Comparison of ENCODE assay signal across 15 cellular contexts in genomic region chr11:129447654-129448239, GRCh38.
A peak's percentile ranks its signal among the peaks of the same experiment; 100 is the strongest.
DNase-seq lines count a peak whose midpoint lies in the region; ATAC-seq, FAIRE-seq and TF ChIP-seq lines count a peak whose summit lies in the region.
"Had no signal": no experiment of that assay in that cellular context is flagged by ENCODE, and none has a peak within 500 bp of the region (broad histone marks: within the 10 kb centered on the region; RNA-seq: fewer than 3 reads in every experiment).

No MANE protein-coding gene starts in this region.

- intact Hi-C loops in activated CD4-positive, alpha-beta T cell treated with anti-CD3 and anti-CD28 coated beads, Interleukin-2, amount 10 ng/mL, durations not matched to agents 24 days and 14 days (cut with micrococcal nuclease): loop anchor here (1.0 to 5.0 kb wide), 4 partner anchors 29 to 190 kb away; partner anchors contain the start of gene BARX2
- intact Hi-C loops in activated T-helper 1 cell treated with anti-CD3 and anti-CD28 coated beads, Interleukin-12 subunit alpha, Interleukin-12 subunit beta, Interleukin-2, Interleukin-4 antibody, amounts not matched to agents 30 ng/mL and 10 ng/mL and 1 ng/mL, durations not matched to agents 14 hours and 24 hours and 36 hours (cut with micrococcal nuclease): loop anchor here (1.0 to 5.0 kb wide), 8 partner anchors 12 to 920 kb away; partner anchors contain the start of genes BARX2 and PRDM10

- peak overlapping the region; percentile 87 for H3K27ac Mint-ChIP-seq in activated CD4-positive, alpha-beta T cell treated with anti-CD3 and anti-CD28 coated beads, Interleukin-2, amount 10 ng/mL, durations not matched to agents 24 days and 14 days
- H3K27ac Mint-ChIP-seq in activated T-helper 1 cell treated with anti-CD3 and anti-CD28 coated beads, Interleukin-12 subunit alpha, Interleukin-12 subunit beta, Interleukin-2, Interleukin-4 antibody, amounts not matched to agents 30 ng/mL and 10 ng/mL and 1 ng/mL, durations not matched to agents 14 hours and 24 hours and 36 hours: peak overlapping the region; percentile 66
- H3K27ac Mint-ChIP-seq in mesothelial cell of epicardium: peak overlapping the region; percentile 22
- H3K27ac Mint-ChIP-seq: B cell; CD4-positive, alpha-beta T cell; GM23338 had no signal

- peak; percentile 61 for FAIRE-seq in GM12892 (lab: Jason Lieb, UNC)
- FAIRE-seq: A204.1 had no signal

- H3K4me3 Mint-ChIP-seq in activated CD4-positive, alpha-beta T cell treated with anti-CD3 and anti-CD28 coated beads, Interleukin-2, amount 10 ng/mL, durations not matched to agents 24 days and 14 days: no peak overlapping the region
- no peak overlapping the region for H3K4me3 Mint-ChIP-seq in activated T-helper 1 cell treated with anti-CD3 and anti-CD28 coated beads, Interleukin-12 subunit alpha, Interleukin-12 subunit beta, Interleukin-2, Interleukin-4 antibody, amounts not matched to agents 30 ng/mL and 10 ng/mL and 1 ng/mL, durations not matched to agents 14 hours and 24 hours and 36 hours
- no peak overlapping the region for H3K4me3 Mint-ChIP-seq in mesothelial cell of epicardium
- H3K4me3 Mint-ChIP-seq: B cell; CD4-positive, alpha-beta T cell; GM23338 had no signal

- no peak for TF ChIP-seq POLR2A in GM12892 (IDR thresholded peaks at IDR 0.05; ENCODE audit: low read depth, low read length)

- no peak for ATAC-seq in GM21576 (IDR thresholded peaks at IDR 0.05; ENCODE audit: unreplicated experiment)
- ATAC-seq: GM23338 had no signal

- no peak for TF ChIP-seq CTCF in mesothelial cell of epicardium (IDR thresholded peaks at IDR 0.05; ENCODE audit: unreplicated experiment)

- H3K36me3 Mint-ChIP-seq in activated CD4-positive, alpha-beta T cell treated with anti-CD3 and anti-CD28 coated beads, Interleukin-2, amount 10 ng/mL, durations not matched to agents 24 days and 14 days (ENCODE audit: low read depth): peaks cover 5% of the 10 kb centered on the region
- H3K36me3 Mint-ChIP-seq in activated T-helper 1 cell treated with anti-CD3 and anti-CD28 coated beads, Interleukin-12 subunit alpha, Interleukin-12 subunit beta, Interleukin-2, Interleukin-4 antibody, amounts not matched to agents 30 ng/mL and 10 ng/mL and 1 ng/mL, durations not matched to agents 14 hours and 24 hours and 36 hours (ENCODE audit: low read depth): peaks cover 9% of the 10 kb centered on the region
- peaks cover 40% of the 10 kb centered on the region for H3K36me3 Mint-ChIP-seq in mesothelial cell of epicardium

- H3K9me3 Mint-ChIP-seq in activated CD4-positive, alpha-beta T cell treated with anti-CD3 and anti-CD28 coated beads, Interleukin-2, amount 10 ng/mL, durations not matched to agents 24 days and 14 days: peaks cover 24% of the 10 kb centered on the region
- H3K9me3 Mint-ChIP-seq in activated T-helper 1 cell treated with anti-CD3 and anti-CD28 coated beads, Interleukin-12 subunit alpha, Interleukin-12 subunit beta, Interleukin-2, Interleukin-4 antibody, amounts not matched to agents 30 ng/mL and 10 ng/mL and 1 ng/mL, durations not matched to agents 14 hours and 24 hours and 36 hours: peaks cover 10% of the 10 kb centered on the region
- peaks cover 16% of the 10 kb centered on the region for H3K9me3 Mint-ChIP-seq in mesothelial cell of epicardium
- H3K9me3 Mint-ChIP-seq: CD4-positive, alpha-beta T cell had no signal

- H3K4me1 Mint-ChIP-seq in activated CD4-positive, alpha-beta T cell treated with anti-CD3 and anti-CD28 coated beads, Interleukin-2, amount 10 ng/mL, durations not matched to agents 24 days and 14 days: peaks cover 13% of the 10 kb centered on the region
- H3K4me1 Mint-ChIP-seq in activated T-helper 1 cell treated with anti-CD3 and anti-CD28 coated beads, Interleukin-12 subunit alpha, Interleukin-12 subunit beta, Interleukin-2, Interleukin-4 antibody, amounts not matched to agents 30 ng/mL and 10 ng/mL and 1 ng/mL, durations not matched to agents 14 hours and 24 hours and 36 hours (ENCODE audit: low read depth): peaks cover 32% of the 10 kb centered on the region
- H3K4me1 Mint-ChIP-seq in mesothelial cell of epicardium: peaks cover 17% of the 10 kb centered on the region
- H3K4me1 Mint-ChIP-seq: B cell had no signal

- no peak for DNase-seq in activated CD4-positive, alpha-beta T cell treated with anti-CD3 and anti-CD28 coated beads, Interleukin-2, amount 10 ng/mL, durations not matched to agents 24 days and 14 days
- DNase-seq in activated CD4-positive, alpha-beta T cell treated with anti-CD3 and anti-CD28 coated beads, Interleukin-2, amount 50 U/mL, for 4 hours: no peak
- DNase-seq in GM12892 (ENCODE audit: insufficient read length): no peak
- DNase-seq in activated T-helper 1 cell treated with anti-CD3 and anti-CD28 coated beads, Interleukin-12 subunit alpha, Interleukin-12 subunit beta, Interleukin-2, Interleukin-4 antibody, amounts not matched to agents 30 ng/mL and 10 ng/mL and 1 ng/mL, durations not matched to agents 14 hours and 24 hours and 36 hours (ENCODE audit: low spot score): no peak
- no peak for DNase-seq in mesothelial cell of epicardium (ENCODE audit: low spot score in 2 of 2, unreplicated experiment in 2 of 2)
- no peak for DNase-seq in NCI-H1092 treated with DMSO at 0.1 percent for 48 hours (lab: John Stamatoyannopoulos, UW)
- DNase-seq: C1 segment of cervical spinal cord; Calu3; CD4-positive, alpha-beta T cell; DMS 273 treated with DMSO at 0.1 percent for 48 hours; H7 had no signal

- peaks cover 2% of the 10 kb centered on the region for H3K27me3 Mint-ChIP-seq in activated CD4-positive, alpha-beta T cell treated with anti-CD3 and anti-CD28 coated beads, Interleukin-2, amount 10 ng/mL, durations not matched to agents 24 days and 14 days
- H3K27me3 Mint-ChIP-seq in activated T-helper 1 cell treated with anti-CD3 and anti-CD28 coated beads, Interleukin-12 subunit alpha, Interleukin-12 subunit beta, Interleukin-2, Interleukin-4 antibody, amounts not matched to agents 30 ng/mL and 10 ng/mL and 1 ng/mL, durations not matched to agents 14 hours and 24 hours and 36 hours (ENCODE audit: insufficient read depth): peaks cover 2% of the 10 kb centered on the region
- H3K27me3 Mint-ChIP-seq in mesothelial cell of epicardium (ENCODE audit: low read depth): no peaks in the 10 kb centered on the region
- H3K27me3 Mint-ChIP-seq: B cell had no signal

Comparison
In these comparisons a context has a peak if more than half of its experiments do, and no peak if none do; other contexts are left out.
1. H3K27ac Mint-ChIP-seq: peak in every context shown above with its lines; median percentile 87 in activated CD4-positive, alpha-beta T cell treated with anti-CD3 and anti-CD28 coated beads, Interleukin-2, amount 10 ng/mL, durations not matched to agents 24 days and 14 days; 66 in activated T-helper 1 cell treated with anti-CD3 and anti-CD28 coated beads, Interleukin-12 subunit alpha, Interleukin-12 subunit beta, Interleukin-2, Interleukin-4 antibody, amounts not matched to agents 30 ng/mL and 10 ng/mL and 1 ng/mL, durations not matched to agents 14 hours and 24 hours and 36 hours; 22 in mesothelial cell of epicardium.